39 cellular contexts compared by ENCODE assay signal in the genomic region with DNA sequence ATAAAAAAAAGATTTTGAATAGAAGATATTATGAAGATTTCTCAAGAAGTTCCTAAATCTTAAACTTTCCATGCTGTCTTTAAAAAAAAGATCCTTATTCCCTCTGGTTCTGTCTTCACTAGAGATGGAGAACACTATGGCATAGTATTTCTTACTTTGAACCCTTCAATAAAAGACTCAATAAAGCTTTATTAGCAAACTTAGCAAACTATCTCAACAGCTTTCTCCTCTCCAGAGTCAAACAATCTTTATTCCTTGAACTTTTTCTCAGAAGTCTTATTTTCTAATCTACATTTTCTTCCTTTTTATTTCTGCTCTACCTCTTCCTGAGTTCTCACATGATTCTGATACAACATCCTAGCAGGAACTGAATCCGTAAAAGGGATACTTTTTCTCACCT. TPM values are rescaled to one million over a fixed set of nuclear protein-coding genes. Genes with fewer than 3 reads are reported as not detected.
"Had no signal": no experiment of that assay in that cellular context is flagged by ENCODE, and none has a peak within 500 bp of the region (broad histone marks: within the 10 kb centered on the region; RNA-seq: fewer than 3 reads in every experiment).

No MANE protein-coding gene starts in this region.

- H3K4me3 ChIP-seq: adrenal gland, ascending aorta, body of pancreas, breast epithelium, cardiac muscle cell had no signal

- H3K9me3 ChIP-seq: adrenal gland, ascending aorta, body of pancreas, breast epithelium had no signal

- H3K27ac ChIP-seq: adrenal gland, ascending aorta, body of pancreas, brain microvascular endothelial cell, breast epithelium, cardiac muscle cell had no signal

- H3K4me3 Mint-ChIP-seq: activated naive CD4-positive, alpha-beta T cell treated with anti-CD3 and anti-CD28 coated beads for 36 hours; activated naive CD4-positive, alpha-beta T cell treated with anti-CD3 and anti-CD28 coated beads, Interleukin-2, amount 10 ng/mL, durations not matched to agents 7 days and 5 days; activated naive CD4-positive, alpha-beta T cell treated with anti-CD3 and anti-CD28 coated beads, Interleukin-2, amount 50 U/mL, for 24 hours; activated naive CD8-positive, alpha-beta T cell; activated naive CD8-positive, alpha-beta T cell treated with anti-CD3 and anti-CD28 coated beads for 36 hours; activated naive CD8-positive, alpha-beta T cell treated with anti-CD3 and anti-CD28 coated beads, Interleukin-2, amount 10 ng/mL, durations not matched to agents 7 days and 5 days; activated naive CD8-positive, alpha-beta T cell treated with anti-CD3 and anti-CD28 coated beads, Interleukin-2, amount 50 U/mL, for 24 hours; activated T-cell treated with anti-CD3 and anti-CD28 coated beads, Interleukin-2, amount 50 U/mL, for 24 hours; activated T-cell treated with anti-CD3 and anti-CD28 coated beads, Interleukin-2, amount 50 U/mL, for 4 hours; activated T-cell treated with anti-CD3 and anti-CD28 coated beads, Interleukin-2, amount 50 U/mL, for 72 hours; activated T-helper 1 cell treated with anti-CD3 and anti-CD28 coated beads, Interleukin-12 subunit alpha, Interleukin-12 subunit beta, Interleukin-2, Interleukin-4 antibody, amounts not matched to agents 30 ng/mL and 10 ng/mL and 1 ng/mL, durations not matched to agents 14 hours and 24 hours and 36 hours; activated T-helper 17 cell treated with anti-CD3 and anti-CD28 coated beads, Interleukin-2, amount 50 U/mL, for 72 hours; brain; central memory CD8-positive, alpha-beta T cell had no signal

- H3K27me3 ChIP-seq: adrenal gland, ascending aorta, body of pancreas, brain microvascular endothelial cell, breast epithelium, cardiac muscle cell had no signal

- H3K9me3 Mint-ChIP-seq: activated naive CD4-positive, alpha-beta T cell treated with anti-CD3 and anti-CD28 coated beads for 36 hours; activated naive CD4-positive, alpha-beta T cell treated with anti-CD3 and anti-CD28 coated beads, Interleukin-2, amount 10 ng/mL, durations not matched to agents 7 days and 5 days; activated naive CD4-positive, alpha-beta T cell treated with anti-CD3 and anti-CD28 coated beads, Interleukin-2, amount 50 U/mL, for 24 hours; activated naive CD4-positive, alpha-beta T cell treated with anti-CD3 and anti-CD28 coated beads, Interleukin-2, amount 50 U/mL, for 72 hours; activated naive CD8-positive, alpha-beta T cell treated with anti-CD3 and anti-CD28 coated beads for 36 hours; activated naive CD8-positive, alpha-beta T cell treated with anti-CD3 and anti-CD28 coated beads, Interleukin-2, amount 10 ng/mL, durations not matched to agents 7 days and 5 days; activated naive CD8-positive, alpha-beta T cell treated with anti-CD3 and anti-CD28 coated beads, Interleukin-2, amount 50 U/mL, for 24 hours; activated T-cell treated with anti-CD3 and anti-CD28 coated beads, Interleukin-2, amount 50 U/mL, for 24 hours; activated T-cell treated with anti-CD3 and anti-CD28 coated beads, Interleukin-2, amount 50 U/mL, for 4 hours; activated T-cell treated with anti-CD3 and anti-CD28 coated beads, Interleukin-2, amount 50 U/mL, for 72 hours; activated T-helper 1 cell treated with anti-CD3 and anti-CD28 coated beads, Interleukin-12 subunit alpha, Interleukin-12 subunit beta, Interleukin-2, Interleukin-4 antibody, amounts not matched to agents 30 ng/mL and 10 ng/mL and 1 ng/mL, durations not matched to agents 14 hours and 24 hours and 36 hours; activated T-helper 17 cell treated with anti-CD3 and anti-CD28 coated beads, Interleukin-2, amount 50 U/mL, for 72 hours; activated T-helper 2 cell treated with anti-CD3 and anti-CD28 coated beads, Interferon-gamma antibody, Interleukin-2, Interleukin-4, amounts not matched to agents 10 μg/mL and 5 μg/mL and 100 μg/mL, durations not matched to agents 14 hours and 24 hours and 36 hours; central memory CD8-positive, alpha-beta T cell had no signal

- H3K36me3 ChIP-seq: adrenal gland, brain microvascular endothelial cell, breast epithelium had no signal

- H3K36me3 Mint-ChIP-seq: activated naive CD4-positive, alpha-beta T cell treated with anti-CD3 and anti-CD28 coated beads, Interleukin-2, amount 50 U/mL, for 72 hours had no signal

- H3K4me1 ChIP-seq: adrenal gland, breast epithelium had no signal

- H3K27ac Mint-ChIP-seq: activated naive CD4-positive, alpha-beta T cell treated with anti-CD3 and anti-CD28 coated beads for 36 hours; activated naive CD4-positive, alpha-beta T cell treated with anti-CD3 and anti-CD28 coated beads, Interleukin-2, amount 10 ng/mL, durations not matched to agents 7 days and 5 days; activated naive CD4-positive, alpha-beta T cell treated with anti-CD3 and anti-CD28 coated beads, Interleukin-2, amount 50 U/mL, for 24 hours; activated naive CD4-positive, alpha-beta T cell treated with anti-CD3 and anti-CD28 coated beads, Interleukin-2, amount 50 U/mL, for 72 hours; activated naive CD8-positive, alpha-beta T cell; activated naive CD8-positive, alpha-beta T cell treated with anti-CD3 and anti-CD28 coated beads for 36 hours; activated naive CD8-positive, alpha-beta T cell treated with anti-CD3 and anti-CD28 coated beads, Interleukin-2, amount 10 ng/mL, durations not matched to agents 7 days and 5 days; activated naive CD8-positive, alpha-beta T cell treated with anti-CD3 and anti-CD28 coated beads, Interleukin-2, amount 50 U/mL, for 24 hours; activated T-cell treated with anti-CD3 and anti-CD28 coated beads, Interleukin-2, amount 50 U/mL, for 24 hours; activated T-cell treated with anti-CD3 and anti-CD28 coated beads, Interleukin-2, amount 50 U/mL, for 72 hours; activated T-helper 1 cell treated with anti-CD3 and anti-CD28 coated beads, Interleukin-12 subunit alpha, Interleukin-12 subunit beta, Interleukin-2, Interleukin-4 antibody, amounts not matched to agents 30 ng/mL and 10 ng/mL and 1 ng/mL, durations not matched to agents 14 hours and 24 hours and 36 hours; activated T-helper 17 cell treated with anti-CD3 and anti-CD28 coated beads, Interleukin-2, amount 50 U/mL, for 72 hours; activated T-helper 2 cell treated with anti-CD3 and anti-CD28 coated beads, Interferon-gamma antibody, Interleukin-2, Interleukin-4, amounts not matched to agents 10 μg/mL and 5 μg/mL and 100 μg/mL, durations not matched to agents 14 hours and 24 hours and 36 hours; brain had no signal

- H3K4me1 Mint-ChIP-seq: activated naive CD4-positive, alpha-beta T cell treated with anti-CD3 and anti-CD28 coated beads, Interleukin-2, amount 10 ng/mL, durations not matched to agents 7 days and 5 days; activated naive CD4-positive, alpha-beta T cell treated with anti-CD3 and anti-CD28 coated beads, Interleukin-2, amount 50 U/mL, for 24 hours; activated naive CD8-positive, alpha-beta T cell treated with anti-CD3 and anti-CD28 coated beads for 36 hours; activated naive CD8-positive, alpha-beta T cell treated with anti-CD3 and anti-CD28 coated beads, Interleukin-2, amount 10 ng/mL, durations not matched to agents 7 days and 5 days; activated naive CD8-positive, alpha-beta T cell treated with anti-CD3 and anti-CD28 coated beads, Interleukin-2, amount 50 U/mL, for 24 hours; activated T-helper 17 cell treated with anti-CD3 and anti-CD28 coated beads, Interleukin-2, amount 50 U/mL, for 72 hours; brain; central memory CD8-positive, alpha-beta T cell had no signal

- FAIRE-seq: bronchial epithelial cell, colon had no signal

- ATAC-seq: activated naive CD4-positive, alpha-beta T cell treated with anti-CD3 and anti-CD28 coated beads, Interleukin-2, amount 50 U/mL, for 72 hours; activated naive CD8-positive, alpha-beta T cell treated with anti-CD3 and anti-CD28 coated beads, Interleukin-2, amount 50 U/mL, for 24 hours; activated T-cell treated with anti-CD3 and anti-CD28 coated beads, Interleukin-2, amount 50 U/mL, for 4 hours; activated T-cell treated with anti-CD3 and anti-CD28 coated beads, Interleukin-2, amount 50 U/mL, for 72 hours; activated T-helper 17 cell treated with anti-CD3 and anti-CD28 coated beads, Interleukin-2, amount 50 U/mL, for 72 hours; body of pancreas had no signal

- H3K27me3 Mint-ChIP-seq: activated naive CD4-positive, alpha-beta T cell treated with anti-CD3 and anti-CD28 coated beads, Interleukin-2, amount 10 ng/mL, durations not matched to agents 7 days and 5 days; activated naive CD4-positive, alpha-beta T cell treated with anti-CD3 and anti-CD28 coated beads, Interleukin-2, amount 50 U/mL, for 24 hours; activated naive CD8-positive, alpha-beta T cell; activated naive CD8-positive, alpha-beta T cell treated with anti-CD3 and anti-CD28 coated beads for 36 hours; activated naive CD8-positive, alpha-beta T cell treated with anti-CD3 and anti-CD28 coated beads, Interleukin-2, amount 10 ng/mL, durations not matched to agents 7 days and 5 days; activated naive CD8-positive, alpha-beta T cell treated with anti-CD3 and anti-CD28 coated beads, Interleukin-2, amount 50 U/mL, for 24 hours; activated T-cell treated with anti-CD3 and anti-CD28 coated beads, Interleukin-2, amount 50 U/mL, for 24 hours; activated T-helper 17 cell treated with anti-CD3 and anti-CD28 coated beads, Interleukin-2, amount 50 U/mL, for 72 hours; central memory CD8-positive, alpha-beta T cell had no signal

- DNase-seq: activated effector memory CD4-positive, alpha-beta T cell treated with anti-CD3 and anti-CD28 coated beads, Interleukin-2, amount 50 U/mL, for 16 hours; activated effector memory CD4-positive, alpha-beta T cell treated with Interleukin-2 at 50 U/mL for 16 hours; activated gamma-delta T cell; activated gamma-delta T cell treated with Interleukin-2 at 50 U/mL for 16 hours; activated naive CD4-positive, alpha-beta T cell; activated naive CD4-positive, alpha-beta T cell treated with anti-CD3 and anti-CD28 coated beads for 36 hours; activated naive CD4-positive, alpha-beta T cell treated with anti-CD3 and anti-CD28 coated beads, Interleukin-2, amount 10 ng/mL, durations not matched to agents 7 days and 5 days; activated naive CD4-positive, alpha-beta T cell treated with anti-CD3 and anti-CD28 coated beads, Interleukin-2, amount 50 U/mL, for 16 hours; activated naive CD4-positive, alpha-beta T cell treated with Interleukin-2 at 50 U/mL for 16 hours; activated naive CD8-positive, alpha-beta T cell treated with anti-CD3 and anti-CD28 coated beads for 36 hours; activated naive CD8-positive, alpha-beta T cell treated with anti-CD3 and anti-CD28 coated beads, Interleukin-2, amount 10 ng/mL, durations not matched to agents 7 days and 5 days; activated naive CD8-positive, alpha-beta T cell treated with anti-CD3 and anti-CD28 coated beads, Interleukin-2, amount 50 U/mL, for 24 hours; activated T-cell treated with anti-CD3 and anti-CD28 coated beads, Interleukin-2, amount 50 U/mL, for 24 hours; activated T-cell treated with anti-CD3 and anti-CD28 coated beads, Interleukin-2, amount 50 U/mL, for 4 hours; activated T-cell treated with anti-CD3 and anti-CD28 coated beads, Interleukin-2, amount 50 U/mL, for 48 hours; activated T-cell treated with anti-CD3 and anti-CD28 coated beads, Interleukin-2, amount 50 U/mL, for 72 hours; adrenal gland; amniotic stem cell; amygdala; anterior cingulate cortex; aorta; body of pancreas; brain microvascular endothelial cell; caudate nucleus; central memory CD4-positive, alpha-beta T cell; cerebellar nuclear complex had no signal

RNA-seq across cellular contexts. Expression of gene P4HA3, which starts 21.8 kb away (rescaled TPM):
- total RNA-seq: activated naive CD4-positive, alpha-beta T cell treated with anti-CD3 and anti-CD28 coated beads for 36 hours; activated naive CD4-positive, alpha-beta T cell treated with anti-CD3 and anti-CD28 coated beads, Interleukin-2, amount 50 U/mL, for 72 hours; activated naive CD8-positive, alpha-beta T cell treated with anti-CD3 and anti-CD28 coated beads for 36 hours; activated naive CD8-positive, alpha-beta T cell treated with anti-CD3 and anti-CD28 coated beads, Interleukin-2, amount 10 ng/mL, durations not matched to agents 7 days and 5 days; activated T-cell treated with anti-CD3 and anti-CD28 coated beads, Interleukin-2, amount 50 U/mL, for 4 hours; activated T-cell treated with anti-CD3 and anti-CD28 coated beads, Interleukin-2, amount 50 U/mL, for 72 hours; activated T-helper 1 cell treated with anti-CD3 and anti-CD28 coated beads, Interleukin-12 subunit alpha, Interleukin-12 subunit beta, Interleukin-2, Interleukin-4 antibody, amounts not matched to agents 30 ng/mL and 10 ng/mL and 1 ng/mL, durations not matched to agents 14 hours and 24 hours and 36 hours; activated T-helper 17 cell treated with anti-CD3 and anti-CD28 coated beads, Interleukin-2, amount 50 U/mL, for 72 hours; activated T-helper 2 cell treated with anti-CD3 and anti-CD28 coated beads, Interferon-gamma antibody, Interleukin-2, Interleukin-4, amounts not matched to agents 10 μg/mL and 5 μg/mL and 100 μg/mL, durations not matched to agents 14 hours and 24 hours and 36 hours; body of pancreas; cardiac muscle cell had no signal
